8 cellular contexts compared by ENCODE assay signal in genomic region chr10:98028168-98028770, GRCh38. TPM values are rescaled to one million over a fixed set of nuclear protein-coding genes. Genes with fewer than 3 reads are reported as not detected.
DNase-seq lines count a peak whose midpoint lies in the region; ATAC-seq and TF ChIP-seq lines count a peak whose summit lies in the region.

No MANE protein-coding gene starts in this region.

- no peaks in the 10 kb centered on the region for H3K36me3 Mint-ChIP-seq in mesothelial cell of epicardium

- POLR2A ChIA-PET in BJ (lab: Charles Lee): no interaction called here

- H3K27me3 ChIP-seq in BJ (ENCODE audit: control insufficient read depth, insufficient read depth, low read length): peaks cover 37% of the 10 kb centered on the region

- ATAC-seq in GM21360 (IDR thresholded peaks at IDR 0.05; ENCODE audit: unreplicated experiment): peak; percentile 62
- no peak for ATAC-seq in HG03280 (IDR thresholded peaks at IDR 0.05; ENCODE audit: unreplicated experiment)

- peaks cover 2% of the 10 kb centered on the region for H3K4me1 Mint-ChIP-seq in mesothelial cell of epicardium

- no peak overlapping the region for H3K4me3 Mint-ChIP-seq in mesothelial cell of epicardium

- H3K27me3 Mint-ChIP-seq in mesothelial cell of epicardium (ENCODE audit: low read depth): peaks cover 88% of the 10 kb centered on the region

- H3K36me3 ChIP-seq in BJ (ENCODE audit: control insufficient read depth, insufficient read depth, low read length): no peaks in the 10 kb centered on the region

- no peak overlapping the region for H3K4me3 ChIP-seq in BJ (ENCODE audit: low read depth, low read length)

- TF ChIP-seq CTCF in BJ (IDR thresholded peaks at IDR 0.05; ENCODE audit: insufficient read depth, low read depth, low read length): peak; percentile 58
- peak; percentile 85 for TF ChIP-seq CTCF in mesothelial cell of epicardium (IDR thresholded peaks at IDR 0.05; ENCODE audit: unreplicated experiment)

- H3K27ac Mint-ChIP-seq in mesothelial cell of epicardium: no peak overlapping the region

- H3K9me3 Mint-ChIP-seq in mesothelial cell of epicardium: no peaks in the 10 kb centered on the region

- DNase-seq in BJ (ENCODE audit: low read depth) (no peak), NCI-H2196 treated with DMSO at 0.1 percent for 48 hours (lab: John Stamatoyannopoulos, UW; ENCODE audit: unreplicated experiment) (peak; percentile 20), ecto neural progenitor cell (ENCODE audit: low spot score) (peak; percentile 88), mesothelial cell of epicardium (ENCODE audit: low spot score in 2 of 2, unreplicated experiment in 2 of 2) (peak in 1 of 2 experiments; percentile 41)
- peak; percentile 7 to 54 for DNase-seq in activated CD4-positive, alpha-beta T cell treated with anti-CD3 and anti-CD28 coated beads, Interleukin-2, amount 50 U/mL, for 24 hours (ENCODE audit: low read depth in 1 of 2, low spot score in 1 of 2)
- peak; percentile 82 for DNase-seq in stimulated activated CD8-positive, alpha-beta memory T cell treated with anti-CD3 and anti-CD28 coated beads, Interleukin-4, amount 100 ng/mL, for 48 hours

- CTCF ChIA-PET in BJ (lab: Yijun Ruan, JAX): interaction anchor here (1.0 to 3.5 kb wide), 7 partner anchors 8 to 265 kb away, joined by 3 to 30 read pairs (median 3); no protein-coding TSS in a partner anchor

RNA-seq across cellular contexts. Expression of gene CRTAC1, which starts 2.2 kb away (rescaled TPM):
- polyA plus RNA-seq in BJ (2011; rRNA removed): not detected in 2 replicates
- polyA minus RNA-seq in BJ (2011; rRNA and poly(A)+ RNA removed): not detected in 2 replicates
- total RNA-seq in mesothelial cell of epicardium: 0.25 to 0.63 TPM (median 0.49 TPM) in 3 replicates
